In genomic region chr20:10476319-10476724, GRCh38 we compare ENCODE assay signal across 9 cellular contexts. TPM values are rescaled to one million over a fixed set of nuclear protein-coding genes. Genes with fewer than 3 reads are reported as not detected.
DNase-seq lines count a peak whose midpoint lies in the region; ATAC-seq and TF ChIP-seq lines count a peak whose summit lies in the region.
"Had no signal": no experiment of that assay in that cellular context is flagged by ENCODE, and none has a peak within 500 bp of the region (broad histone marks: within the 10 kb centered on the region; RNA-seq: fewer than 3 reads in every experiment).

No MANE protein-coding gene starts in this region.

- no peak overlapping the region for H3K4me3 Mint-ChIP-seq in central memory CD8-positive, alpha-beta T cell
- no peak overlapping the region for H3K4me3 Mint-ChIP-seq in mesothelial cell of epicardium
- H3K4me3 Mint-ChIP-seq: stimulated activated naive CD8-positive, alpha-beta T cell treated with anti-CD3 and anti-CD28 coated beads, Interleukin-15, Interleukin-2, amounts not matched to agents 100 ng/mL and 50 ng/mL, for 24 hours had no signal

- H3K27me3 Mint-ChIP-seq in central memory CD8-positive, alpha-beta T cell, result no peaks in the 10 kb centered on the region
- no peaks in the 10 kb centered on the region for H3K27me3 Mint-ChIP-seq in mesothelial cell of epicardium (ENCODE audit: low read depth)
- H3K27me3 Mint-ChIP-seq: stimulated activated naive CD8-positive, alpha-beta T cell treated with anti-CD3 and anti-CD28 coated beads, Interleukin-15, Interleukin-2, amounts not matched to agents 100 ng/mL and 50 ng/mL, for 24 hours had no signal

- CTCF ChIA-PET in A673 (lab: Charles Lee), result interaction anchor here (0.5 kb wide), 1 partner anchor 29 kb away, joined by 3 read pairs; no protein-coding TSS in a partner anchor

- intact Hi-C loops in A673 (cut with micrococcal nuclease; ENCODE audit: unreplicated experiment), result no loop called here

- peaks cover 25% of the 10 kb centered on the region for H3K4me1 ChIP-seq in A673 (ENCODE audit: insufficient read depth, low read length, poor library complexity, severe bottlenecking)

- no peaks in the 10 kb centered on the region for H3K36me3 ChIP-seq in A673 (ENCODE audit: insufficient read depth, low read length, poor library complexity, severe bottlenecking)

- H3K9me3 Mint-ChIP-seq in central memory CD8-positive, alpha-beta T cell, result no peaks in the 10 kb centered on the region
- H3K9me3 Mint-ChIP-seq in mesothelial cell of epicardium, result no peaks in the 10 kb centered on the region
- H3K9me3 Mint-ChIP-seq: stimulated activated naive CD8-positive, alpha-beta T cell treated with anti-CD3 and anti-CD28 coated beads, Interleukin-15, Interleukin-2, amounts not matched to agents 100 ng/mL and 50 ng/mL, for 24 hours had no signal

- H3K27ac ChIP-seq in A673 (ENCODE audit: low read depth, low read length, poor library complexity, severe bottlenecking), result no peak overlapping the region

- no peak overlapping the region for H3K27ac Mint-ChIP-seq in central memory CD8-positive, alpha-beta T cell (ENCODE audit: low read depth)
- H3K27ac Mint-ChIP-seq in mesothelial cell of epicardium, result no peak overlapping the region
- H3K27ac Mint-ChIP-seq: stimulated activated naive CD8-positive, alpha-beta T cell treated with anti-CD3 and anti-CD28 coated beads, Interleukin-15, Interleukin-2, amounts not matched to agents 100 ng/mL and 50 ng/mL, for 24 hours had no signal

- H3K36me3 Mint-ChIP-seq in central memory CD8-positive, alpha-beta T cell (ENCODE audit: insufficient read depth), result no peaks in the 10 kb centered on the region
- no peaks in the 10 kb centered on the region for H3K36me3 Mint-ChIP-seq in mesothelial cell of epicardium

- peak; percentile 40 for DNase-seq in EL
- DNase-seq in central memory CD8-positive, alpha-beta T cell (ENCODE audit: low spot score in 2 of 2), result no peak
- no peak for DNase-seq in iPS-NIHi11 (ENCODE audit: low spot score)
- no peak for DNase-seq in A673 (ENCODE audit: low spot score)
- no peak for DNase-seq in occipital lobe (lab: John Stamatoyannopoulos, UW)
- no peak for DNase-seq in mesothelial cell of epicardium (ENCODE audit: low spot score in 2 of 2, unreplicated experiment in 2 of 2)

- TF ChIP-seq CTCF in A673 (conservative IDR thresholded peaks at IDR 0.05; ENCODE audit: low read depth, low read length) (no peak), mesothelial cell of epicardium (IDR thresholded peaks at IDR 0.05; ENCODE audit: unreplicated experiment) (no peak)

- no peaks in the 10 kb centered on the region for H3K27me3 ChIP-seq in A673 (replicated peaks; ENCODE audit: insufficient read depth, low read depth, low read length, poor library complexity)

- no peaks in the 10 kb centered on the region for H3K9me3 ChIP-seq in A673 (ENCODE audit: low read depth, low read length, poor library complexity, severe bottlenecking)

- no peak overlapping the region for H3K4me3 ChIP-seq in A673 (ENCODE audit: low read depth, low read length, poor library complexity, severe bottlenecking)

- BruUV-seq in A673 (replicated peaks; lab: Mats Ljungman, UMichigan), result no TSS peak

- peaks cover 25% of the 10 kb centered on the region for H3K4me1 Mint-ChIP-seq in central memory CD8-positive, alpha-beta T cell
- H3K4me1 Mint-ChIP-seq in mesothelial cell of epicardium, result peaks cover 7% of the 10 kb centered on the region

- POLR2A ChIA-PET in A673 (lab: Charles Lee; ENCODE audit: low non-redundant PET), result no interaction called here

- ATAC-seq in GM19468 (IDR thresholded peaks at IDR 0.05; ENCODE audit: extremely low read depth, unreplicated experiment) (peak; percentile 51), HG03354 (IDR thresholded peaks at IDR 0.05; ENCODE audit: poor library complexity, severe bottlenecking, unreplicated experiment) (peak; percentile 82)
- peak; percentile 36 for ATAC-seq in central memory CD8-positive, alpha-beta T cell (replicated peaks; ENCODE audit: extremely low read depth, poor library complexity, severe bottlenecking)

RNA-seq across cellular contexts. Expression of gene SLX4IP, which starts 41.2 kb away (rescaled TPM):
- total RNA-seq in A673 (2021) (8.5 and 9.8 TPM in 2 replicates), occipital lobe (7.5 TPM), mesothelial cell of epicardium (10.3 to 11.2 TPM (median 10.4 TPM) in 3 replicates)

RNA-seq across cellular contexts. Expression of gene MKKS, which starts 42.3 kb away (rescaled TPM):
- total RNA-seq in A673 (2021) (29.2 and 31.9 TPM in 2 replicates), occipital lobe (17.9 TPM), mesothelial cell of epicardium (9.9 to 11.8 TPM (median 10.7 TPM) in 3 replicates)
